In the genomic region with DNA sequence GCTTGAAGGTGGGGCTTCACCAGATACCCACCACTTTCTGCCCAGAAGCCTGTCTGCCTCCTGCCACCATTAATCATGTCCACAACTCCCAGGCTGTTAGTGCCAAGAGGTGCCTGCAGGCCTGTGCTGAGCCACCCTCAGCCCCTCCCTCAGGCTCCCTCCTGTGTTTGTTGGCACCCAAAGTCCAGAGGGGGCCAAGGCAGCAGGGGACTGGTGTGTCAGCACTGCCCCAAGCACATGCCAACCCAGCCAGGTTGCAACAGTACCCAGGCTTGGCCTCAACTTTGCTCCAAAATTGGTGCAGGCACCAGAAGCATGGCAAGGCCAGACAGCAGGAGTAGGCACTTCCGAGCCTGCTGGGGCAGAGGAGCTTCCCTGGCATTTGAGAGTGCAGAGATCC, we compare ENCODE assay signal across 19 cellular contexts.
DNase-seq lines count a peak whose midpoint lies in the region; ATAC-seq and TF ChIP-seq lines count a peak whose summit lies in the region.
"Had no signal": no experiment of that assay in that cellular context is flagged by ENCODE, and none has a peak within 500 bp of the region (broad histone marks: within the 10 kb centered on the region; RNA-seq: fewer than 3 reads in every experiment).

No MANE protein-coding gene starts in this region.

- in situ Hi-C loops in GM13976 (cut with MboI; ENCODE audit: low sequenced_read_pairs, unreplicated experiment), result no loop called here

- no peak overlapping the region for H2BK120ac ChIP-seq in neuronal stem cell (ENCODE audit: low read depth, low read length)

- H3K4me3 ChIP-seq in ascending aorta (no peak overlapping the region), gastroesophageal sphincter (no peak overlapping the region), neuronal stem cell (ENCODE audit: low read length in 2 of 2) (peak overlapping the region in 1 of 2 donors; percentile 5), tibial artery (no peak overlapping the region)
- H3K4me3 ChIP-seq: A549; BLaER1 treated with 17β-estradiol and CSF1 and Interleukin-3, amounts not matched to agents 10 nM and 100 nM had no signal

- H3K27ac ChIP-seq in ascending aorta (peak overlapping the region; percentile 7 to 19), gastroesophageal sphincter (peak overlapping the region in 2 of 4 donors; percentile 4 to 49), neuronal stem cell (replicated peaks; ENCODE audit: low read length) (no peak overlapping the region), tibial artery (peak overlapping the region; percentile 26 to 53)
- H3K27ac ChIP-seq: 22Rv1; A549; BLaER1 treated with 17β-estradiol and CSF1 and Interleukin-3, amounts not matched to agents 10 nM and 100 nM; C4-2B had no signal

- H3K9me3 ChIP-seq in ascending aorta (no peaks in the 10 kb centered on the region), gastroesophageal sphincter (peaks cover 0 to 4% (median 0%) of the 10 kb centered on the region in 3 donors), neuronal stem cell (replicated peaks in 1 of 2; ENCODE audit: control insufficient read depth in 2 of 2, insufficient read depth in 1 of 2, low read depth in 1 of 2, low read length in 2 of 2) (peaks cover 0 to 19% of the 10 kb centered on the region in 2 donors), tibial artery (no peaks in the 10 kb centered on the region)
- H3K9me3 ChIP-seq: A549 had no signal

- H3K23ac ChIP-seq in neuronal stem cell (ENCODE audit: low read depth, low read length, poor library complexity), result no peak overlapping the region

- H3K36me3 ChIP-seq in ascending aorta (no peaks in the 10 kb centered on the region), gastroesophageal sphincter (no peaks in the 10 kb centered on the region), neuronal stem cell (replicated peaks in 1 of 2; ENCODE audit: control insufficient read depth in 2 of 2, insufficient read depth in 2 of 2, low read length in 2 of 2) (peaks cover 0 to 10% of the 10 kb centered on the region in 2 donors), tibial artery (no peaks in the 10 kb centered on the region)
- H3K36me3 ChIP-seq: BLaER1 treated with 17β-estradiol and CSF1 and Interleukin-3, amounts not matched to agents 10 nM and 100 nM had no signal

- H3K4ac ChIP-seq in neuronal stem cell (ENCODE audit: low read length), result no peak overlapping the region

- H3K4me1 ChIP-seq in ascending aorta (no peaks in the 10 kb centered on the region), gastroesophageal sphincter (peaks cover 0 to 46% (median 2%) of the 10 kb centered on the region in 3 donors), neuronal stem cell (ENCODE audit: control insufficient read depth in 2 of 2, insufficient read depth in 1 of 2, low read depth in 1 of 2, low read length in 2 of 2) (peaks cover 0 to 3% of the 10 kb centered on the region in 2 donors), tibial artery (peaks cover 0 to 32% (median 13%) of the 10 kb centered on the region in 4 donors)
- H3K4me1 ChIP-seq: A549; BLaER1 treated with 17β-estradiol and CSF1 and Interleukin-3, amounts not matched to agents 10 nM and 100 nM; Caco-2 had no signal

- ATAC-seq in gastroesophageal sphincter (peak; percentile 43), GM19463 (IDR thresholded peaks at IDR 0.05; ENCODE audit: unreplicated experiment) (no peak)
- ATAC-seq: A549; CD8-positive, alpha-beta T cell had no signal

- H3K14ac ChIP-seq in neuronal stem cell (ENCODE audit: low read length), result no peak overlapping the region

- H2AK5ac ChIP-seq in neuronal stem cell (ENCODE audit: low read depth, low read length), result no peak overlapping the region

- H3K18ac ChIP-seq in neuronal stem cell (ENCODE audit: low read length), result peak overlapping the region; percentile 28

- TF ChIP-seq POLR2A in gastroesophageal sphincter (IDR thresholded peaks at IDR 0.05), result no peak

- intact Hi-C loops in ascending aorta (cut with DNase I) (loop anchor here (5.0 kb wide), 1 partner anchor 152 kb away; no protein-coding TSS in a partner anchor), tibial artery (cut with DNase I; ENCODE audit: low total_unique reads) (no loop called here)

- H3K9ac ChIP-seq in neuronal stem cell (ENCODE audit: low read depth, low read length, poor library complexity), result no peak overlapping the region
- H3K9ac ChIP-seq: BLaER1 treated with 17β-estradiol and CSF1 and Interleukin-3, amounts not matched to agents 10 nM and 100 nM had no signal

- H3K4me2 ChIP-seq in neuronal stem cell (ENCODE audit: insufficient read depth, low read length, poor library complexity, severe bottlenecking), result no peak overlapping the region
- H3K4me2 ChIP-seq: A549; BLaER1 treated with 17β-estradiol and CSF1 and Interleukin-3, amounts not matched to agents 10 nM and 100 nM had no signal

- no peak overlapping the region for H4K91ac ChIP-seq in neuronal stem cell (ENCODE audit: low read depth, low read length, poor library complexity)

- H3K79me1 ChIP-seq in neuronal stem cell (ENCODE audit: low read depth, low read length), result peaks cover 3% of the 10 kb centered on the region

- TF ChIP-seq EP300 in gastroesophageal sphincter (IDR thresholded peaks at IDR 0.05), result no peak

- peak overlapping the region; percentile 6 for H2BK12ac ChIP-seq in neuronal stem cell (ENCODE audit: low read length)

- H2BK5ac ChIP-seq in neuronal stem cell (ENCODE audit: low read length), result no peak overlapping the region

- H3K27me3 ChIP-seq in ascending aorta (no peaks in the 10 kb centered on the region), gastroesophageal sphincter (no peaks in the 10 kb centered on the region), neuronal stem cell (ENCODE audit: control insufficient read depth in 3 of 3, insufficient read depth in 3 of 3, low read depth in 1 of 3, low read length in 3 of 3) (no peaks in the 10 kb centered on the region), tibial artery (no peaks in the 10 kb centered on the region)
- H3K27me3 ChIP-seq: BLaER1 treated with 17β-estradiol and CSF1 and Interleukin-3, amounts not matched to agents 10 nM and 100 nM had no signal

- no peak overlapping the region for H2AFZ ChIP-seq in neuronal stem cell (ENCODE audit: low read length)

- DNase-seq in ascending aorta (ENCODE audit: low spot score in 2 of 2) (peak; percentile 29 to 76), neuronal stem cell (ENCODE audit: low spot score) (no peak), tibial artery (peak; percentile 50 to 94), NAMALWA (ENCODE audit: low spot score) (no peak), NOMO-1 treated with DMSO at 0.1 percent for 48 hours (lab: John Stamatoyannopoulos, UW; ENCODE audit: unreplicated experiment) (no peak), GM13976 (ENCODE audit: low spot score) (no peak)
- DNase-seq: AML-193; Caco-2; Calu3; CD4-positive, alpha-beta T cell; CD8-positive, alpha-beta T cell; DMS79 treated with DMSO at 0.1 percent for 48 hours; GF-D8 had no signal

- TF ChIP-seq CTCF in ascending aorta (IDR thresholded peaks at IDR 0.05) (no peak), gastroesophageal sphincter (IDR thresholded peaks at IDR 0.05) (no peak), tibial artery (IDR thresholded peaks at IDR 0.05) (no peak), GM13976 (IDR thresholded peaks at IDR 0.05; ENCODE audit: borderline replicate concordance, control extremely low read depth, extremely low read depth, insufficient read depth, missing control alignments) (no peak)

- no CpG with 5 or more reads among the region's 1 CpG for WGBS in gastroesophageal sphincter (ENCODE audit: low coverage in 1 of 2), 2 donors
- no CpG with 5 or more reads among the region's 1 CpG for WGBS in neuronal stem cell (ENCODE audit: extremely low coverage in 2 of 2, insufficient read length in 2 of 2, insufficient replicate concordance in 1 of 2), 2 donors

- no peak overlapping the region for H4K8ac ChIP-seq in neuronal stem cell (ENCODE audit: low read depth, low read length)

- H2BK15ac ChIP-seq in neuronal stem cell (ENCODE audit: low read length), result no peak overlapping the region

Comparison
In these comparisons a context has a peak if more than half of its experiments do, and no peak if none do; other contexts are left out.
1. DNase-seq: peak in ascending aorta (2 of 2) and tibial artery (2 of 2); none in neuronal stem cell (single experiment), NAMALWA (single experiment), NOMO-1 treated with DMSO at 0.1 percent for 48 hours (single experiment) and GM13976 (single experiment).